17 cellular contexts compared by ENCODE assay signal in the genomic region with DNA sequence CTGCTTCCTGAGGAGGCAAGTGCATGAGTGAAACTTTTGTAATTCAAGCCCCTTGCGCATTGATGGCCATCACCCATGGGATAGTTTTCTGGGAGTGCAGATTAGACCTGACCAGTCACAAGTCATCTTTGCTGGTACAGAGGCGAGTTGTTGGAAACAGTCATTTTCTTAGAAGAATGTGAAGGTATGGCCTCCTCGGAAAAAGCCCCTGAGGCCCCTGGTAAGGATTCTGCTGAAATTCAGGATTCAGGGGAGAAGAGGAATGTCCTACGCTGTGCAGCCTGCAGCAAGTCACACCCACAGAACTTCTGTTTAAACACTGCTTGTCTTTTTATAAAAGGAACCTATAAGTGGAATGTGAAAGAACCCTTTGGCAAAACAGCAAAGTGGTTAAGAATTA.
"Had no signal": no experiment of that assay in that cellular context is flagged by ENCODE, and none has a peak within 500 bp of the region (broad histone marks: within the 10 kb centered on the region; RNA-seq: fewer than 3 reads in every experiment).

No MANE protein-coding gene starts in this region.

- H3K4me3 Mint-ChIP-seq: activated CD4-positive, alpha-beta memory T cell treated with anti-CD3 and anti-CD28 coated beads, Interleukin-2, amount 10 ng/mL, durations not matched to agents 7 days and 5 days; activated naive CD4-positive, alpha-beta T cell treated with anti-CD3 and anti-CD28 coated beads, Interleukin-2, amount 50 U/mL, for 24 hours; activated T-cell treated with anti-CD3 and anti-CD28 coated beads, Interleukin-2, amount 50 U/mL, for 4 hours; central memory CD8-positive, alpha-beta T cell; dendritic cell treated with granulocyte-macrophage colony-stimulating factor and Interleukin-4, amounts not matched to agents 40 ng/mL and 50 ng/mL, for 4 days; effector memory CD8-positive, alpha-beta T cell; memory B cell; neural crest cell; stimulated activated naive CD8-positive, alpha-beta T cell treated with anti-CD3 and anti-CD28 coated beads, Interleukin-15, amount 100 ng/mL, for 72 hours; WTC11 had no signal

- DNase-seq: activated CD4-positive, alpha-beta memory T cell treated with anti-CD3 and anti-CD28 coated beads, Interleukin-2, amount 10 ng/mL, durations not matched to agents 7 days and 5 days; activated CD4-positive, alpha-beta T cell treated with anti-CD3 and anti-CD28 coated beads for 4 hours; activated effector memory CD4-positive, alpha-beta T cell treated with anti-CD3 and anti-CD28 coated beads, Interleukin-2, amount 50 U/mL, for 16 hours; activated T-cell treated with anti-CD3 and anti-CD28 coated beads, Interleukin-2, amount 50 U/mL, for 4 hours; effector memory CD8-positive, alpha-beta T cell; heart left ventricle; stimulated activated CD4-positive, alpha-beta T cell treated with anti-CD3 and anti-CD28 coated beads, Interleukin-1b, Interleukin-23, amount 100 ng/mL, for 48 hours; stimulated activated naive CD8-positive, alpha-beta T cell treated with anti-CD3 and anti-CD28 coated beads, Interleukin-15, amount 100 ng/mL, for 72 hours; T-helper 2 cell had no signal

- H3K4me3 ChIP-seq: heart left ventricle, ovary had no signal

- H3K9me3 ChIP-seq: heart left ventricle, ovary had no signal

- H3K27me3 Mint-ChIP-seq: central memory CD8-positive, alpha-beta T cell; dendritic cell treated with granulocyte-macrophage colony-stimulating factor and Interleukin-4, amounts not matched to agents 40 ng/mL and 50 ng/mL, for 4 days; effector memory CD8-positive, alpha-beta T cell; memory B cell had no signal

- H3K9me3 Mint-ChIP-seq: activated CD4-positive, alpha-beta memory T cell treated with anti-CD3 and anti-CD28 coated beads, Interleukin-2, amount 10 ng/mL, durations not matched to agents 7 days and 5 days; activated naive CD4-positive, alpha-beta T cell treated with anti-CD3 and anti-CD28 coated beads, Interleukin-2, amount 50 U/mL, for 24 hours; activated T-cell treated with anti-CD3 and anti-CD28 coated beads, Interleukin-2, amount 50 U/mL, for 4 hours; brain; central memory CD8-positive, alpha-beta T cell; dendritic cell treated with granulocyte-macrophage colony-stimulating factor and Interleukin-4, amounts not matched to agents 40 ng/mL and 50 ng/mL, for 4 days; effector memory CD8-positive, alpha-beta T cell; memory B cell; neural crest cell; stimulated activated naive CD8-positive, alpha-beta T cell treated with anti-CD3 and anti-CD28 coated beads, Interleukin-15, amount 100 ng/mL, for 72 hours had no signal

- H3K27ac ChIP-seq: ovary had no signal

- H3K36me3 ChIP-seq: heart left ventricle, ovary had no signal

- H3K36me3 Mint-ChIP-seq: activated naive CD4-positive, alpha-beta T cell treated with anti-CD3 and anti-CD28 coated beads, Interleukin-2, amount 50 U/mL, for 24 hours; brain; memory B cell had no signal

- H3K27me3 ChIP-seq: heart left ventricle, ovary had no signal

- H3K4me1 Mint-ChIP-seq: activated naive CD4-positive, alpha-beta T cell treated with anti-CD3 and anti-CD28 coated beads, Interleukin-2, amount 50 U/mL, for 24 hours; central memory CD8-positive, alpha-beta T cell; memory B cell; neural crest cell; stimulated activated naive CD8-positive, alpha-beta T cell treated with anti-CD3 and anti-CD28 coated beads, Interleukin-15, amount 100 ng/mL, for 72 hours had no signal

- H3K27ac Mint-ChIP-seq: activated CD4-positive, alpha-beta memory T cell treated with anti-CD3 and anti-CD28 coated beads, Interleukin-2, amount 10 ng/mL, durations not matched to agents 7 days and 5 days; activated naive CD4-positive, alpha-beta T cell treated with anti-CD3 and anti-CD28 coated beads, Interleukin-2, amount 50 U/mL, for 24 hours; dendritic cell treated with granulocyte-macrophage colony-stimulating factor and Interleukin-4, amounts not matched to agents 40 ng/mL and 50 ng/mL, for 4 days; effector memory CD8-positive, alpha-beta T cell; memory B cell; stimulated activated naive CD8-positive, alpha-beta T cell treated with anti-CD3 and anti-CD28 coated beads, Interleukin-15, amount 100 ng/mL, for 72 hours; WTC11 had no signal

- ATAC-seq: activated T-cell treated with anti-CD3 and anti-CD28 coated beads, Interleukin-2, amount 50 U/mL, for 4 hours; effector memory CD8-positive, alpha-beta T cell; stimulated activated naive CD8-positive, alpha-beta T cell treated with anti-CD3 and anti-CD28 coated beads, Interleukin-15, amount 100 ng/mL, for 72 hours; WTC11 had no signal
